In genomic region chr1:12424793-12425192, GRCh38 we compare ENCODE assay signal across 25 cellular contexts.
DNase-seq lines count a peak whose midpoint lies in the region; ATAC-seq and TF ChIP-seq lines count a peak whose summit lies in the region.
"Had no signal": no experiment of that assay in that cellular context is flagged by ENCODE, and none has a peak within 500 bp of the region (broad histone marks: within the 10 kb centered on the region; RNA-seq: fewer than 3 reads in every experiment).

No MANE protein-coding gene starts in this region.

- H3K27me3 ChIP-seq in left ventricle myocardium inferior (ENCODE audit: low read depth): no peaks in the 10 kb centered on the region
- H3K27me3 ChIP-seq in right cardiac atrium (ENCODE audit: control insufficient read depth, insufficient read depth): no peaks in the 10 kb centered on the region
- no peaks in the 10 kb centered on the region for H3K27me3 ChIP-seq in vagina
- H3K27me3 ChIP-seq in SJCRH30: no peaks in the 10 kb centered on the region
- H3K27me3 ChIP-seq: neutrophil, tibial nerve had no signal

- no peaks in the 10 kb centered on the region for H3K9me3 ChIP-seq in left ventricle myocardium inferior (replicated peaks)
- H3K9me3 ChIP-seq in right cardiac atrium (ENCODE audit: control insufficient read depth, low read length): no peaks in the 10 kb centered on the region
- H3K9me3 ChIP-seq in vagina: no peaks in the 10 kb centered on the region
- H3K9me3 ChIP-seq in SJCRH30 (replicated peaks): no peaks in the 10 kb centered on the region
- H3K9me3 ChIP-seq: neutrophil, psoas muscle, tibial nerve had no signal

- peaks cover 80% of the 10 kb centered on the region for H3K4me1 Mint-ChIP-seq in nephron

- H3K9me3 Mint-ChIP-seq in nephron: no peaks in the 10 kb centered on the region
- H3K9me3 Mint-ChIP-seq: activated naive CD4-positive, alpha-beta T cell treated with anti-CD3 and anti-CD28 coated beads, Interleukin-2, amount 10 ng/mL, durations not matched to agents 7 days and 5 days; CD4-positive, alpha-beta T cell; GM23338; stimulated activated naive CD8-positive, alpha-beta T cell treated with anti-CD3 and anti-CD28 coated beads, Interleukin-15, Interleukin-2, amounts not matched to agents 100 ng/mL and 50 ng/mL, for 24 hours had no signal

- H3K4me3 Mint-ChIP-seq in nephron: no peak overlapping the region
- H3K4me3 Mint-ChIP-seq: activated naive CD4-positive, alpha-beta T cell treated with anti-CD3 and anti-CD28 coated beads, Interleukin-2, amount 10 ng/mL, durations not matched to agents 7 days and 5 days; CD4-positive, alpha-beta T cell; GM23338; stimulated activated naive CD8-positive, alpha-beta T cell treated with anti-CD3 and anti-CD28 coated beads, Interleukin-15, Interleukin-2, amounts not matched to agents 100 ng/mL and 50 ng/mL, for 24 hours had no signal

- H3K4me1 ChIP-seq in left ventricle myocardium inferior (peaks cover 43% of the 10 kb centered on the region), right cardiac atrium (ENCODE audit: control insufficient read depth, insufficient read depth, low read length) (peaks cover 7% of the 10 kb centered on the region), vagina (peaks cover 30% of the 10 kb centered on the region), SJCRH30 (no peaks in the 10 kb centered on the region)

- DNase-seq in left ventricle myocardium inferior (no peak), right cardiac atrium (no peak), coronary artery (ENCODE audit: low spot score) (no peak), vagina (ENCODE audit: extremely low spot score in 2 of 2) (no peak), SJCRH30 (no peak), NCI-H187 treated with DMSO at 0.1 percent for 48 hours (lab: John Stamatoyannopoulos, UW) (no peak), dedifferentiated amniotic fluid mesenchymal stem cell (ENCODE audit: extremely low spot score) (no peak)
- DNase-seq: activated CD4-positive, alpha-beta T cell treated with anti-CD3 and anti-CD28 coated beads, Interleukin-2, amount 50 U/mL, for 1 hour; activated naive CD4-positive, alpha-beta T cell treated with anti-CD3 and anti-CD28 coated beads, Interleukin-2, amount 10 ng/mL, durations not matched to agents 7 days and 5 days; CD4-positive, alpha-beta T cell; head of caudate nucleus; MV-4-11; NCI-H1436 treated with DMSO at 0.1 percent for 48 hours; NCI-H446 treated with DMSO at 0.1 percent for 48 hours; psoas muscle; SHP77 treated with DMSO at 0.1 percent for 48 hours; SW 1271; T-helper 9 cell had no signal

- peaks cover 43% of the 10 kb centered on the region for H3K36me3 ChIP-seq in left ventricle myocardium inferior
- no peaks in the 10 kb centered on the region for H3K36me3 ChIP-seq in vagina
- no peaks in the 10 kb centered on the region; the same call in 1 of the 2 replicates for H3K36me3 ChIP-seq in SJCRH30
- H3K36me3 ChIP-seq: tibial nerve had no signal

- TF ChIP-seq CTCF in left ventricle myocardium inferior (IDR thresholded peaks at IDR 0.05; ENCODE audit: borderline replicate concordance) (no peak), coronary artery (IDR thresholded peaks at IDR 0.05) (no peak), nephron (IDR thresholded peaks at IDR 0.05; ENCODE audit: unreplicated experiment in 3 of 3) (no peak), vagina (IDR thresholded peaks at IDR 0.05) (no peak)

- peak overlapping the region; percentile 74 for H3K27ac ChIP-seq in left ventricle myocardium inferior (replicated peaks)
- no peak overlapping the region for H3K27ac ChIP-seq in right cardiac atrium (ENCODE audit: low read length)
- H3K27ac ChIP-seq in coronary artery: peak overlapping the region; percentile 58 to 81
- H3K27ac ChIP-seq in vagina: peak overlapping the region; percentile 71
- H3K27ac ChIP-seq in SJCRH30: no peak overlapping the region
- H3K27ac ChIP-seq: neutrophil, psoas muscle had no signal

- H3K36me3 Mint-ChIP-seq in nephron (ENCODE audit: low read depth): peaks cover 10% of the 10 kb centered on the region

- intact Hi-C loops in left ventricle myocardium inferior (cut with micrococcal nuclease): loop anchor here (10.0 kb wide), 1 partner anchor 200 kb away; no protein-coding TSS in a partner anchor
- intact Hi-C loops in right cardiac atrium (cut with DNase I): no loop called here
- intact Hi-C loops in vagina (cut with DNase I): no loop called here

- no peaks in the 10 kb centered on the region for H3K27me3 Mint-ChIP-seq in nephron (ENCODE audit: low read depth)
- H3K27me3 Mint-ChIP-seq: activated naive CD4-positive, alpha-beta T cell treated with anti-CD3 and anti-CD28 coated beads, Interleukin-2, amount 10 ng/mL, durations not matched to agents 7 days and 5 days; CD4-positive, alpha-beta T cell; stimulated activated naive CD8-positive, alpha-beta T cell treated with anti-CD3 and anti-CD28 coated beads, Interleukin-15, Interleukin-2, amounts not matched to agents 100 ng/mL and 50 ng/mL, for 24 hours had no signal

- H3K27ac Mint-ChIP-seq in nephron: peak overlapping the region in 2 of 3 experiments; percentile 93 to 98
- H3K27ac Mint-ChIP-seq: activated naive CD4-positive, alpha-beta T cell treated with anti-CD3 and anti-CD28 coated beads, Interleukin-2, amount 10 ng/mL, durations not matched to agents 7 days and 5 days; CD4-positive, alpha-beta T cell; GM23338 had no signal

- no peak for ATAC-seq in right cardiac atrium
- ATAC-seq: GM12878, GM23338 had no signal

- no peak for TF ChIP-seq POLR2A in vagina (IDR thresholded peaks at IDR 0.05)

- H3K4me3 ChIP-seq in left ventricle myocardium inferior (no peak overlapping the region), right cardiac atrium (ENCODE audit: low read length) (no peak overlapping the region), coronary artery (no peak overlapping the region), vagina (no peak overlapping the region), SJCRH30 (no peak overlapping the region)
- H3K4me3 ChIP-seq: GM12878, GM23338, psoas muscle, skin epidermis, tibial nerve had no signal

Comparison
In these comparisons a context has a peak if more than half of its experiments do, and no peak if none do; other contexts are left out.
1. H3K27ac ChIP-seq: peak in left ventricle myocardium inferior (single experiment), coronary artery (2 of 2) and vagina (single experiment); none in right cardiac atrium (single experiment) and SJCRH30 (single experiment).